1 cellular context compared by ENCODE assay signal in genomic region chr16:4682084-4682581, GRCh38.
TF ChIP-seq lines count a peak whose summit lies in the region.

No MANE protein-coding gene starts in this region.

TF ChIP-seq in GM23338, 12 proteins besides CTCF, POLR2A, EP300 and RAD21 (continued from another document):
- TF ChIP-seq ZNF462 (CRISPR knock-in tag; IDR thresholded peaks at IDR 0.05) (no peak), EZH2phosphoT487 (IDR thresholded peaks at IDR 0.05; ENCODE audit: unreplicated experiment) (no peak), CREB1 (CRISPR knock-in tag; IDR thresholded peaks at IDR 0.05; ENCODE audit: low read depth) (no peak), ZNF114 (CRISPR knock-in tag; IDR thresholded peaks at IDR 0.05) (no peak), REST (IDR thresholded peaks at IDR 0.05; ENCODE audit: unreplicated experiment) (no peak), NANOG (IDR thresholded peaks at IDR 0.05; ENCODE audit: borderline replicate concordance) (no peak)
